Comparison of ENCODE assay signal across 24 cellular contexts in the genomic region with DNA sequence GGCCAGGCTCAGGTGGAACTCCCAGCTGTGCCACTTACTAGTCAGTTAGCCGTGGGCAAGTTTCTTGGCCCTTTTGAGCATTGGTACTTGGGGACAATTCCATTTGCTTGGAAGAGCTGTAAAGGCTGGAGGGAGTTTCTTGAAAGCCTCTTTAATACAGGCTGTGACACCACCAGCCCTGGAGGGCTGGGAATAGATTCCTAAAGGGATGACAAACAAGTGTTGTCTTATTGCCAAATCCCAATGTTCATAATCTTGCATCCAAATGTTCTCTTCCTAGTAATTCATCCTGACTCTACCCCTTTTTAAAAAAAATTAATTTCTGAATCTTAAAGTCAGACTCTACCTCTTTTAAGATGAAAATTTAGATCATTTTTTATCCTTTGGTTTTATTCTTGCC.
"Had no signal": no experiment of that assay in that cellular context is flagged by ENCODE, and none has a peak within 500 bp of the region (broad histone marks: within the 10 kb centered on the region; RNA-seq: fewer than 3 reads in every experiment).

No MANE protein-coding gene starts in this region.

- DNase-seq: activated B cell treated with CpG ODN at 0.5 μM for 24 hours; activated CD4-positive, alpha-beta T cell treated with anti-CD3 and anti-CD28 coated beads for 1 hour; activated CD4-positive, alpha-beta T cell treated with anti-CD3 and anti-CD28 coated beads, Interleukin-2, amount 10 ng/mL, durations not matched to agents 24 days and 14 days; activated CD4-positive, alpha-beta T cell treated with anti-CD3 and anti-CD28 coated beads, Interleukin-2, amount 50 U/mL, for 48 hours; activated CD8-positive, alpha-beta memory T cell treated with anti-CD3 and anti-CD28 coated beads, Interleukin-2, amount 10 ng/mL, durations not matched to agents 7 days and 5 days; activated effector memory CD4-positive, alpha-beta T cell treated with anti-CD3 and anti-CD28 coated beads, Interleukin-2, amount 50 U/mL, for 16 hours; activated naive CD4-positive, alpha-beta T cell treated with Interleukin-2 at 50 U/mL for 16 hours; activated T-cell treated with anti-CD3 and anti-CD28 coated beads, Interleukin-2, amount 50 U/mL, for 24 hours; amygdala; KG1; NCI-H1092; NCI-H1417; NCI-H1930; NCI-H2171; NCI-H226; NCI-H526; NK-92 treated with Interleukin-12 subunit alpha and Interleukin-12 subunit beta, amount 100 ng/mL, for 24 hours; SHP77; T-helper 2 cell; T1000 had no signal

- H3K4me1 Mint-ChIP-seq: activated CD4-positive, alpha-beta T cell treated with anti-CD3 and anti-CD28 coated beads, Interleukin-2, amount 10 ng/mL, durations not matched to agents 24 days and 14 days; activated CD8-positive, alpha-beta memory T cell treated with anti-CD3 and anti-CD28 coated beads, Interleukin-2, amount 10 ng/mL, durations not matched to agents 7 days and 5 days; brain had no signal

- ATAC-seq: activated CD8-positive, alpha-beta memory T cell treated with anti-CD3 and anti-CD28 coated beads, Interleukin-2, amount 10 ng/mL, durations not matched to agents 7 days and 5 days; activated naive CD4-positive, alpha-beta T cell treated with anti-CD3 and anti-CD28 coated beads, Interleukin-2, amount 50 U/mL, for 72 hours had no signal

- H3K27me3 Mint-ChIP-seq: activated B cell treated with CpG ODN at 0.5 μM for 24 hours; activated CD4-positive, alpha-beta T cell treated with anti-CD3 and anti-CD28 coated beads, Interleukin-2, amount 10 ng/mL, durations not matched to agents 24 days and 14 days; activated CD8-positive, alpha-beta memory T cell treated with anti-CD3 and anti-CD28 coated beads, Interleukin-2, amount 10 ng/mL, durations not matched to agents 7 days and 5 days; activated T-cell treated with anti-CD3 and anti-CD28 coated beads, Interleukin-2, amount 50 U/mL, for 24 hours; brain had no signal

- H3K27ac Mint-ChIP-seq: activated B cell treated with CpG ODN at 0.5 μM for 24 hours; activated CD8-positive, alpha-beta memory T cell treated with anti-CD3 and anti-CD28 coated beads, Interleukin-2, amount 10 ng/mL, durations not matched to agents 7 days and 5 days; activated T-cell treated with anti-CD3 and anti-CD28 coated beads, Interleukin-2, amount 50 U/mL, for 24 hours; activated T-helper 1 cell treated with anti-CD3 and anti-CD28 coated beads, Interleukin-12 subunit alpha, Interleukin-12 subunit beta, Interleukin-2, Interleukin-4 antibody, amounts not matched to agents 30 ng/mL and 10 ng/mL and 1 ng/mL, durations not matched to agents 14 hours and 24 hours and 36 hours had no signal

- H3K4me3 Mint-ChIP-seq: activated B cell treated with CpG ODN at 0.5 μM for 24 hours; activated CD4-positive, alpha-beta T cell treated with anti-CD3 and anti-CD28 coated beads, Interleukin-2, amount 10 ng/mL, durations not matched to agents 24 days and 14 days; activated CD8-positive, alpha-beta memory T cell treated with anti-CD3 and anti-CD28 coated beads, Interleukin-2, amount 10 ng/mL, durations not matched to agents 7 days and 5 days; activated T-cell treated with anti-CD3 and anti-CD28 coated beads, Interleukin-2, amount 50 U/mL, for 24 hours; activated T-helper 1 cell treated with anti-CD3 and anti-CD28 coated beads, Interleukin-12 subunit alpha, Interleukin-12 subunit beta, Interleukin-2, Interleukin-4 antibody, amounts not matched to agents 30 ng/mL and 10 ng/mL and 1 ng/mL, durations not matched to agents 14 hours and 24 hours and 36 hours; brain had no signal

- H3K27ac ChIP-seq: SJSA1 had no signal

- H3K4me1 ChIP-seq: SJSA1 had no signal

- H3K4me3 ChIP-seq: SJSA1 had no signal

- H3K9me3 Mint-ChIP-seq: activated B cell treated with CpG ODN at 0.5 μM for 24 hours; activated CD4-positive, alpha-beta T cell treated with anti-CD3 and anti-CD28 coated beads, Interleukin-2, amount 10 ng/mL, durations not matched to agents 24 days and 14 days; activated naive CD4-positive, alpha-beta T cell treated with anti-CD3 and anti-CD28 coated beads, Interleukin-2, amount 50 U/mL, for 72 hours; activated T-cell treated with anti-CD3 and anti-CD28 coated beads, Interleukin-2, amount 50 U/mL, for 24 hours; activated T-helper 1 cell treated with anti-CD3 and anti-CD28 coated beads, Interleukin-12 subunit alpha, Interleukin-12 subunit beta, Interleukin-2, Interleukin-4 antibody, amounts not matched to agents 30 ng/mL and 10 ng/mL and 1 ng/mL, durations not matched to agents 14 hours and 24 hours and 36 hours; brain had no signal

- H3K27me3 ChIP-seq: SJSA1 had no signal

- H3K9me3 ChIP-seq: SJSA1 had no signal
